12 cellular contexts compared by ENCODE assay signal in the genomic region with DNA sequence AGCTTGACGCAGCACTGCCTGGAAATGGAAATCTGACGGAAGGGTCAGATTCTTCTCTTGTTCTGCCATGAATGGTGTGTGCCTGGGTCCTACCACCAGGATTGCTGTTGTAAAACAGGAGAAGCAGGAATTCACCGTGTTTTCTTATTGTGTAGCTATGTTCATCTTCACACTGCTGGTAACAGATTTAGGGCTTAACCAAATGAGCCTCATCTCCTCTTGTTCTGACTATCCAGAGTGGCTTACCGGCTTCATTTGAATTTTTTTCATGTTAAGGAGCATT.
DNase-seq lines count a peak whose midpoint lies in the region; TF ChIP-seq lines count a peak whose summit lies in the region.
"Had no signal": no experiment of that assay in that cellular context is flagged by ENCODE, and none has a peak within 500 bp of the region (broad histone marks: within the 10 kb centered on the region; RNA-seq: fewer than 3 reads in every experiment).

No MANE protein-coding gene starts in this region.

- H3K36me3 Mint-ChIP-seq in CD8-positive, alpha-beta memory T cell = peaks cover 0 to 48% (median 11%) of the 10 kb centered on the region in 3 donors
- peaks cover 69% of the 10 kb centered on the region for H3K36me3 Mint-ChIP-seq in activated CD4-positive, alpha-beta memory T cell treated with anti-CD3 and anti-CD28 coated beads for 36 hours

- H3K4me2 ChIP-seq in fibroblast of lung (ENCODE audit: extremely low read depth, insufficient read depth, low read length) = no peak overlapping the region

- peaks cover 4% of the 10 kb centered on the region; the same call in 1 of the 2 replicates for H3K9me3 ChIP-seq in AG04450 (ENCODE audit: control insufficient read depth, insufficient read depth, low read length)
- H3K9me3 ChIP-seq in CD8-positive, alpha-beta memory T cell (ENCODE audit: low read length) = no peaks in the 10 kb centered on the region
- no peaks in the 10 kb centered on the region for H3K9me3 ChIP-seq in fibroblast of lung (ENCODE audit: control insufficient read depth, insufficient read depth, low read depth, low read length)
- H3K9me3 ChIP-seq: Peyer's patch, right atrium auricular region had no signal

- H3K4me1 ChIP-seq in CD8-positive, alpha-beta memory T cell (ENCODE audit: insufficient read depth, low read length) = peaks cover 40% of the 10 kb centered on the region
- H3K4me1 ChIP-seq in fibroblast of lung (ENCODE audit: control insufficient read depth, extremely low read depth, insufficient read depth, low read length) = peaks cover 23% of the 10 kb centered on the region

- no peak for DNase-seq in AG04450 (ENCODE audit: low read depth, low spot score)
- no peak for DNase-seq in CD8-positive, alpha-beta memory T cell
- DNase-seq in activated CD4-positive, alpha-beta memory T cell treated with anti-CD3 and anti-CD28 coated beads for 36 hours = no peak
- no peak for DNase-seq in fibroblast of lung (ENCODE audit: low read depth in 2 of 2)
- DNase-seq in LoVo (ENCODE audit: low spot score) = no peak
- no peak for DNase-seq in SHP77 (lab: John Stamatoyannopoulos, UW)
- DNase-seq in NK-92 treated with Interleukin-12 subunit alpha and Interleukin-12 subunit beta, amount 100 ng/mL, for 24 hours (lab: John Stamatoyannopoulos, UW) = no peak
- DNase-seq: activated CD8-positive, alpha-beta memory T cell treated with anti-CD3 and anti-CD28 coated beads, Interleukin-2, amount 50 U/mL, for 4 hours; NCI-H345; Peyer's patch; T-helper 9 cell had no signal

- no peaks in the 10 kb centered on the region for H3K27me3 ChIP-seq in AG04450 (ENCODE audit: control insufficient read depth, insufficient read depth, low read length)
- no peaks in the 10 kb centered on the region for H3K27me3 ChIP-seq in CD8-positive, alpha-beta memory T cell (ENCODE audit: insufficient read depth, low read length, poor library complexity, severe bottlenecking)
- no peaks in the 10 kb centered on the region for H3K27me3 ChIP-seq in fibroblast of lung (ENCODE audit: control insufficient read depth, insufficient read depth, low read length)
- H3K27me3 ChIP-seq: Peyer's patch, right atrium auricular region had no signal

- H2AFZ ChIP-seq in fibroblast of lung (ENCODE audit: low read length) = no peak overlapping the region

- peak overlapping the region in 2 of 7 donors; percentile 23 to 24 for H3K4me3 Mint-ChIP-seq in CD8-positive, alpha-beta memory T cell
- peak overlapping the region; percentile 89 for H3K4me3 Mint-ChIP-seq in activated CD4-positive, alpha-beta memory T cell treated with anti-CD3 and anti-CD28 coated beads for 36 hours

- CTCF ChIA-PET in AG04450 (lab: Charles Lee) = no interaction called here
- CTCF ChIA-PET in CD8-positive, alpha-beta memory T cell (lab: Charles Lee) = no interaction called here
- CTCF ChIA-PET in activated CD4-positive, alpha-beta memory T cell treated with anti-CD3 and anti-CD28 coated beads for 36 hours (lab: Charles Lee) = interaction anchor here (1.2 to 3.9 kb wide), 2 partner anchors 29 to 467 kb away, joined by 5 to 16 read pairs; no protein-coding TSS in a partner anchor

- H3K36me3 ChIP-seq in CD8-positive, alpha-beta memory T cell (ENCODE audit: insufficient read depth, low read length) = peaks cover 18% of the 10 kb centered on the region
- H3K36me3 ChIP-seq in fibroblast of lung (ENCODE audit: control insufficient read depth, insufficient read depth, low read length) = peaks cover 19% of the 10 kb centered on the region

- intact Hi-C loops in activated CD4-positive, alpha-beta memory T cell treated with anti-CD3 and anti-CD28 coated beads for 36 hours (cut with micrococcal nuclease) = loop anchor here (5.0 to 10.0 kb wide), 2 partner anchors 247 to 440 kb away; no protein-coding TSS in a partner anchor

- H3K9me3 Mint-ChIP-seq in CD8-positive, alpha-beta memory T cell = no peaks in the 10 kb centered on the region
- no peaks in the 10 kb centered on the region for H3K9me3 Mint-ChIP-seq in activated CD4-positive, alpha-beta memory T cell treated with anti-CD3 and anti-CD28 coated beads for 36 hours

- H3K9ac ChIP-seq in fibroblast of lung (ENCODE audit: insufficient read depth, low read length) = no peak overlapping the region

- no peaks in the 10 kb centered on the region for H3K79me2 ChIP-seq in fibroblast of lung (ENCODE audit: control insufficient read depth, insufficient read depth, low read length)

- H3K27ac ChIP-seq in AG04450 (ENCODE audit: low read depth, low read length) (no peak overlapping the region), fibroblast of lung (ENCODE audit: insufficient read depth, low read length) (no peak overlapping the region)
- no peak overlapping the region for H3K27ac ChIP-seq in CD8-positive, alpha-beta memory T cell (ENCODE audit: low read depth, low read length)
- H3K27ac ChIP-seq: Peyer's patch, right atrium auricular region had no signal

- no peaks in the 10 kb centered on the region for H4K20me1 ChIP-seq in fibroblast of lung (ENCODE audit: control insufficient read depth, extremely low read depth, insufficient read depth, low read length)

- peaks cover 0 to 2% of the 10 kb centered on the region in 2 donors for H3K27me3 Mint-ChIP-seq in CD8-positive, alpha-beta memory T cell
- H3K27me3 Mint-ChIP-seq in activated CD4-positive, alpha-beta memory T cell treated with anti-CD3 and anti-CD28 coated beads for 36 hours = no peaks in the 10 kb centered on the region

- H3K27ac Mint-ChIP-seq in CD8-positive, alpha-beta memory T cell = peak overlapping the region; percentile 34 to 93 (median 70)
- H3K27ac Mint-ChIP-seq in activated CD4-positive, alpha-beta memory T cell treated with anti-CD3 and anti-CD28 coated beads for 36 hours = peak overlapping the region; percentile 96

- H3K4me3 ChIP-seq in AG04450 (ENCODE audit: low read depth, low read length) (no peak overlapping the region), fibroblast of lung (replicated peaks in 1 of 4; ENCODE audit: control extremely low read depth in 1 of 4, insufficient read depth in 1 of 4, low read depth in 3 of 4, low read length in 4 of 4) (no peak overlapping the region)
- no peak overlapping the region for H3K4me3 ChIP-seq in CD8-positive, alpha-beta memory T cell (ENCODE audit: low read length)
- H3K4me3 ChIP-seq: Peyer's patch, right atrium auricular region had no signal

- POLR2A ChIA-PET in AG04450 (lab: Yijun Ruan, JAX) = no interaction called here
- POLR2A ChIA-PET in CD8-positive, alpha-beta memory T cell (lab: Charles Lee) = no interaction called here
- POLR2A ChIA-PET in activated CD4-positive, alpha-beta memory T cell treated with anti-CD3 and anti-CD28 coated beads for 36 hours (lab: Charles Lee) = no interaction called here

- H3K4me1 Mint-ChIP-seq in CD8-positive, alpha-beta memory T cell = peaks cover 47 to 68% (median 68%) of the 10 kb centered on the region in 3 donors
- H3K4me1 Mint-ChIP-seq in activated CD4-positive, alpha-beta memory T cell treated with anti-CD3 and anti-CD28 coated beads for 36 hours (ENCODE audit: low read depth) = peaks cover 78% of the 10 kb centered on the region

- TF ChIP-seq CTCF in AG04450 (IDR thresholded peaks at IDR 0.05; ENCODE audit: low read depth, low read length) = peak; percentile 11
- peak; percentile 2 to 17 for TF ChIP-seq CTCF in fibroblast of lung (conservative IDR thresholded peaks at IDR 0.05 in 1 of 2, IDR thresholded peaks at IDR 0.05 in 1 of 2; ENCODE audit: low read depth in 1 of 2, low read length in 2 of 2)
